In the genomic region with DNA sequence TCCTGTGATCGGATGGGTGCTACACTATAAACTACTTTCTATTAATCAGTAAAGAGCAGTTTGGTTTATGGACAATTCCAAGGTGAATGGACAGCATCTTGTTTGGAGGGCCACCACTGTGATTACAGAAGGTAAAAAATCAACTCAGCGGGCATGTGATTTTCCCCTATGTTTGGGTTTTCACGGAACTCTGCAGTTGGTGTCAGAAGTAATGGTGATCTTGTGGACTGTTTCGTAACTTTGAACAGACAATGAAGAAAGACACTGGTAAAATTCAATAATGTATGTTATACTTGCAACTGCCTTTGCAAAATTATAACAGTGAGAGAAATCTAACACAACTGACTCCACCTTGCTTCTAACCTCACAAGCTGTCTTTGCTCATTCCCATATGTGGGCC, we compare ENCODE assay signal across 22 cellular contexts. TPM values are rescaled to one million over a fixed set of nuclear protein-coding genes. Genes with fewer than 3 reads are reported as not detected.
A peak's percentile ranks its signal among the peaks of the same experiment; 100 is the strongest.
DNase-seq lines count a peak whose midpoint lies in the region; ATAC-seq and TF ChIP-seq lines count a peak whose summit lies in the region.
"Had no signal": no experiment of that assay in that cellular context is flagged by ENCODE, and none has a peak within 500 bp of the region (broad histone marks: within the 10 kb centered on the region; RNA-seq: fewer than 3 reads in every experiment).

No MANE protein-coding gene starts in this region.

- peak overlapping the region; percentile 25 to 44 for H3K27ac ChIP-seq in liver (ENCODE audit: low read depth in 1 of 2, low read length in 2 of 2)
- H3K27ac ChIP-seq in upper lobe of left lung: peak overlapping the region in 3 of 4 donors; percentile 20 to 44 (median 37)
- H3K27ac ChIP-seq: adrenal gland, C4-2B, stomach had no signal

- intact Hi-C loops in mucosa of descending colon (cut with DNase I, micrococcal nuclease): no loop called here

- WGBS in liver: 49% methylated on average over 4 of the region's 4 CpGs
- 79 to 85% methylated on average over 4 of the region's 4 CpGs for WGBS in upper lobe of left lung, 2 donors

- no peak for TF ChIP-seq POLR2A in upper lobe of left lung (IDR thresholded peaks at IDR 0.05)

- peaks cover 25% of the 10 kb centered on the region for H3K36me3 ChIP-seq in adipocyte (ENCODE audit: control insufficient read depth, insufficient read depth, low read length, severe bottlenecking)
- peaks cover 0 to 2% (median 0%) of the 10 kb centered on the region in 4 donors for H3K36me3 ChIP-seq in liver (ENCODE audit: control insufficient read depth in 4 of 4, insufficient read depth in 3 of 4, low read depth in 1 of 4, low read length in 3 of 4)
- H3K36me3 ChIP-seq in upper lobe of left lung: peaks cover 0 to 19% (median 4%) of the 10 kb centered on the region in 4 donors
- H3K36me3 ChIP-seq in mucosa of descending colon (ENCODE audit: low read depth): no peaks in the 10 kb centered on the region
- H3K36me3 ChIP-seq: adrenal gland, pancreas had no signal

- no peak for TF ChIP-seq RAD21 in liver (IDR thresholded peaks at IDR 0.05)

- H3K4me1 ChIP-seq in adipocyte (ENCODE audit: control insufficient read depth, insufficient read depth, low read length) (peaks cover 11% of the 10 kb centered on the region), liver (ENCODE audit: control insufficient read depth in 4 of 4, insufficient read depth in 4 of 4, low read length in 3 of 4) (peaks cover 8 to 52% (median 42%) of the 10 kb centered on the region in 4 donors), upper lobe of left lung (peaks cover 0 to 10% (median 7%) of the 10 kb centered on the region in 4 donors), mucosa of descending colon (ENCODE audit: low read depth) (no peaks in the 10 kb centered on the region)

- TF ChIP-seq CTCF in liver (IDR thresholded peaks at IDR 0.05; ENCODE audit: low read depth, low read length, missing input control) (no peak), upper lobe of left lung (IDR thresholded peaks at IDR 0.05) (no peak), mucosa of descending colon (IDR thresholded peaks at IDR 0.05) (no peak)

- H3K9me3 ChIP-seq in adipocyte (ENCODE audit: control insufficient read depth, low read length) (no peaks in the 10 kb centered on the region), liver (ENCODE audit: control insufficient read depth in 4 of 4, low read length in 3 of 4) (no peaks in the 10 kb centered on the region), upper lobe of left lung (no peaks in the 10 kb centered on the region), mucosa of descending colon (no peaks in the 10 kb centered on the region)
- H3K9me3 ChIP-seq: adrenal gland, pancreas, stomach had no signal

- no peaks in the 10 kb centered on the region for H3K27me3 ChIP-seq in adipocyte (replicated peaks; ENCODE audit: control insufficient read depth, insufficient read depth, low read length)
- H3K27me3 ChIP-seq in liver (ENCODE audit: control insufficient read depth in 4 of 4, insufficient read depth in 4 of 4, low read length in 3 of 4): no peaks in the 10 kb centered on the region
- no peaks in the 10 kb centered on the region for H3K27me3 ChIP-seq in upper lobe of left lung
- H3K27me3 ChIP-seq: adrenal gland, pancreas, stomach had no signal

- ATAC-seq in upper lobe of left lung (ENCODE audit: low FRiP score in 2 of 2) (no peak), mucosa of descending colon (no peak)

- H3K4me3 ChIP-seq in adipocyte (ENCODE audit: low read length): no peak overlapping the region
- H3K4me3 ChIP-seq in liver (ENCODE audit: low read depth in 1 of 3, low read length in 3 of 3): no peak overlapping the region
- H3K4me3 ChIP-seq in upper lobe of left lung: no peak overlapping the region
- no peak overlapping the region for H3K4me3 ChIP-seq in mucosa of descending colon
- H3K4me3 ChIP-seq: adrenal gland, lung, pancreas, stomach had no signal

- DNase-seq in NOMO-1 treated with DMSO at 0.1 percent for 48 hours (lab: John Stamatoyannopoulos, UW; ENCODE audit: unreplicated experiment) (peak; percentile 0), NOMO-1 treated with dmso at 0.1 percent for 144 hours (lab: John Stamatoyannopoulos, UW; ENCODE audit: unreplicated experiment) (no peak), adipocyte (ENCODE audit: low read depth) (peak; percentile 25), upper lobe of left lung (no peak), mucosa of descending colon (no peak), AG08395 (ENCODE audit: low spot score) (no peak)
- DNase-seq in activated CD8-positive, alpha-beta memory T cell treated with anti-CD3 and anti-CD28 coated beads for 24 hours: no peak
- DNase-seq: activated CD4-positive, alpha-beta T cell treated with anti-CD3 and anti-CD28 coated beads, Interleukin-2, amount 10 ng/mL, durations not matched to agents 24 days and 14 days; activated CD8-positive, alpha-beta memory T cell treated with anti-CD3 and anti-CD28 coated beads, Interleukin-2, amount 50 U/mL, for 48 hours; activated gamma-delta T cell; adrenal gland; central memory CD4-positive, alpha-beta T cell; effector memory CD4-positive, alpha-beta T cell; head of caudate nucleus; NCI-H1048; NCI-H526; pancreas; SHP77 treated with DMSO at 0.1 percent for 48 hours; stomach had no signal

- TF ChIP-seq EP300 in upper lobe of left lung (IDR thresholded peaks at IDR 0.05): no peak

- H3K9ac ChIP-seq in adipocyte (ENCODE audit: low read length) (no peak overlapping the region), liver (ENCODE audit: low read depth in 1 of 2, low read length in 2 of 2) (no peak overlapping the region)

TF ChIP-seq in liver, 16 proteins besides CTCF, POLR2A, EP300 and RAD21:
- peak in 1 of 2 donors; percentile 23 for TF ChIP-seq JUND (IDR thresholded peaks at IDR 0.05)
- TF ChIP-seq ATF3 (IDR thresholded peaks at IDR 0.05): no peak
- no peak for TF ChIP-seq REST (IDR thresholded peaks at IDR 0.05)
- TF ChIP-seq RXRA (IDR thresholded peaks at IDR 0.05): peak in 1 of 2 donors; percentile 50
- TF ChIP-seq HNF4A (conservative IDR thresholded peaks at IDR 0.05): peak; percentile 57 to 64
- no peak for TF ChIP-seq TAF1 (conservative IDR thresholded peaks at IDR 0.05)

RNA-seq across cellular contexts. Expression of gene TRIM33, which starts 53.3 kb away (rescaled TPM):
- total RNA-seq in liver (10 to 100 TPM; 21.1 to 30.5 TPM), upper lobe of left lung (10 to 100 TPM; 27.9 to 92.2 (median 40.6) TPM), mucosa of descending colon (10 to 100 TPM; 28.6 to 38.1 (median 35.5) TPM)
- 10 to 100 TPM in 1 of 2 donors, 1 to 10 TPM in 1; 4.5 to 12.1 TPM for polyA plus RNA-seq in liver

Comparison
In these comparisons a context has a peak if more than half of its experiments do, and no peak if none do; other contexts are left out.
1. DNase-seq: peak in NOMO-1 treated with DMSO at 0.1 percent for 48 hours (single experiment) and adipocyte (single experiment); none in NOMO-1 treated with dmso at 0.1 percent for 144 hours (single experiment), upper lobe of left lung (0 of 2), mucosa of descending colon (0 of 3), AG08395 (single experiment) and activated CD8-positive, alpha-beta memory T cell treated with anti-CD3 and anti-CD28 coated beads for 24 hours (single experiment).